1 cellular context compared by ENCODE assay signal in genomic region chr6:11067348-11067747, GRCh38.
A peak's percentile ranks its signal among the peaks of the same experiment; 100 is the strongest.
TF ChIP-seq lines count a peak whose summit lies in the region.

No MANE protein-coding gene starts in this region.

TF ChIP-seq in HepG2, 621 proteins besides CTCF, POLR2A, EP300 and RAD21 (continued from another document and continues in another):
- no peak for TF ChIP-seq ARNT (IDR thresholded peaks at IDR 0.05)
- TF ChIP-seq ZNF788 (CRISPR knock-in tag; IDR thresholded peaks at IDR 0.05; ENCODE audit: borderline replicate concordance): 0 out of 2 replicates have a peak, but pooled peaks have one; percentile 25
- no peak for TF ChIP-seq ZNF570 (CRISPR knock-in tag; IDR thresholded peaks at IDR 0.05; ENCODE audit: borderline replicate concordance)
- TF ChIP-seq ZNF737 (CRISPR knock-in tag; IDR thresholded peaks at IDR 0.05; ENCODE audit: borderline replicate concordance): no peak
- no peak for TF ChIP-seq MAFG (CRISPR knock-in tag; IDR thresholded peaks at IDR 0.05)
- TF ChIP-seq TCF7L2 (IDR thresholded peaks at IDR 0.05; ENCODE audit: low read depth, low read length): no peak
- TF ChIP-seq, protein P1, sequence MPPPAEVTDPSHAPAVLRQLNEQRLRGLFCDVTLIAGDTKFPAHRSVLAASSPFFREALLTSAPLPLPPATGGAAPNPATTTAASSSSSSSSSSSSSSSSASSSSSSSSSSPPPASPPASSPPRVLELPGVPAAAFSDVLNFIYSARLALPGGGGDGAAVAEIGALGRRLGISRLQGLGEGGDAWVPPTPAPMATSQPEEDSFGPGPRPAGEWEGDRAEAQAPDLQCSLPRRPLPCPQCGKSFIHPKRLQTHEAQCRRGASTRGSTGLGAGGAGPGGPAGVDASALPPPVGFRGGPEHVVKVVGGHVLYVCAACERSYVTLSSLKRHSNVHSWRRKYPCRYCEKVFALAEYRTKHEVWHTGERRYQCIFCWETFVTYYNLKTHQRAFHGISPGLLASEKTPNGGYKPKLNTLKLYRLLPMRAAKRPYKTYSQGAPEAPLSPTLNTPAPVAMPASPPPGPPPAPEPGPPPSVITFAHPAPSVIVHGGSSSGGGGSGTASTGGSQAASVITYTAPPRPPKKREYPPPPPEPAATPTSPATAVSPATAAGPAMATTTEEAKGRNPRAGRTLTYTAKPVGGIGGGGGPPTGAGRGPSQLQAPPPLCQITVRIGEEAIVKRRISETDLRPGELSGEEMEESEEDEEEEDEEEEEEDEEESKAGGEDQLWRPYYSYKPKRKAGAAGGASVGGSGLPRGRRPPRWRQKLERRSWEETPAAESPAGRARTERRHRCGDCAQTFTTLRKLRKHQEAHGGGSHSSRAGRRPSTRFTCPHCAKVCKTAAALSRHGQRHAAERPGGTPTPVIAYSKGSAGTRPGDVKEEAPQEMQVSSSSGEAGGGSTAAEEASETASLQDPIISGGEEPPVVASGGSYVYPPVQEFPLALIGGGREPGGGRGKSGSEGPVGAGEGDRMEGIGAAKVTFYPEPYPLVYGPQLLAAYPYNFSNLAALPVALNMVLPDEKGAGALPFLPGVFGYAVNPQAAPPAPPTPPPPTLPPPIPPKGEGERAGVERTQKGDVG (CRISPR knock-in tag; IDR thresholded peaks at IDR 0.05; ENCODE audit: borderline replicate concordance): peak; percentile 90; the same call in 1 of the 2 replicates
- TF ChIP-seq MED13 (CRISPR knock-in tag; IDR thresholded peaks at IDR 0.05): no peak
- no peak for TF ChIP-seq TEAD2 (CRISPR knock-in tag; IDR thresholded peaks at IDR 0.05)
- TF ChIP-seq ETV5 (CRISPR knock-in tag; IDR thresholded peaks at IDR 0.05; ENCODE audit: borderline replicate concordance): peak; percentile 41; the same call in 1 of the 2 replicates
- TF ChIP-seq ASH2L (IDR thresholded peaks at IDR 0.05; ENCODE audit: insufficient read length, low read depth, low read length): no peak
- no peak for TF ChIP-seq CBX2 (IDR thresholded peaks at IDR 0.05; ENCODE audit: low read depth, low read length)
- 0 out of 2 replicates have a peak, but pooled peaks have one; percentile 33 for TF ChIP-seq CBX2 (CRISPR knock-in tag; IDR thresholded peaks at IDR 0.05; ENCODE audit: low read depth)
- no peak for TF ChIP-seq SRSF4 (IDR thresholded peaks at IDR 0.05; ENCODE audit: low read depth, low read length, poor library complexity, severe bottlenecking)
- no peak for TF ChIP-seq SRF (IDR thresholded peaks at IDR 0.05; ENCODE audit: low read depth, low read length)
- TF ChIP-seq HOXA3 (CRISPR knock-in tag; IDR thresholded peaks at IDR 0.05): 0 out of 2 replicates have a peak, but pooled peaks have one; percentile 39
- TF ChIP-seq SNAPC5 (CRISPR knock-in tag; IDR thresholded peaks at IDR 0.05; ENCODE audit: borderline replicate concordance): no peak
- TF ChIP-seq CREM (IDR thresholded peaks at IDR 0.05): no peak
- TF ChIP-seq CREM (CRISPR knock-in tag; IDR thresholded peaks at IDR 0.05): no peak
- no peak for TF ChIP-seq ZMAT5 (CRISPR knock-in tag; IDR thresholded peaks at IDR 0.05; ENCODE audit: borderline replicate concordance, low read depth)
- peak; percentile 48; the same call in 1 of the 2 replicates for TF ChIP-seq HMG20A (CRISPR knock-in tag; IDR thresholded peaks at IDR 0.05; ENCODE audit: borderline replicate concordance)
- no peak for TF ChIP-seq NAIF1 (CRISPR knock-in tag; IDR thresholded peaks at IDR 0.05; ENCODE audit: borderline replicate concordance)
- no peak for TF ChIP-seq ZNF256 (CRISPR knock-in tag; conservative IDR thresholded peaks at IDR 0.05)
- TF ChIP-seq, protein P2, sequence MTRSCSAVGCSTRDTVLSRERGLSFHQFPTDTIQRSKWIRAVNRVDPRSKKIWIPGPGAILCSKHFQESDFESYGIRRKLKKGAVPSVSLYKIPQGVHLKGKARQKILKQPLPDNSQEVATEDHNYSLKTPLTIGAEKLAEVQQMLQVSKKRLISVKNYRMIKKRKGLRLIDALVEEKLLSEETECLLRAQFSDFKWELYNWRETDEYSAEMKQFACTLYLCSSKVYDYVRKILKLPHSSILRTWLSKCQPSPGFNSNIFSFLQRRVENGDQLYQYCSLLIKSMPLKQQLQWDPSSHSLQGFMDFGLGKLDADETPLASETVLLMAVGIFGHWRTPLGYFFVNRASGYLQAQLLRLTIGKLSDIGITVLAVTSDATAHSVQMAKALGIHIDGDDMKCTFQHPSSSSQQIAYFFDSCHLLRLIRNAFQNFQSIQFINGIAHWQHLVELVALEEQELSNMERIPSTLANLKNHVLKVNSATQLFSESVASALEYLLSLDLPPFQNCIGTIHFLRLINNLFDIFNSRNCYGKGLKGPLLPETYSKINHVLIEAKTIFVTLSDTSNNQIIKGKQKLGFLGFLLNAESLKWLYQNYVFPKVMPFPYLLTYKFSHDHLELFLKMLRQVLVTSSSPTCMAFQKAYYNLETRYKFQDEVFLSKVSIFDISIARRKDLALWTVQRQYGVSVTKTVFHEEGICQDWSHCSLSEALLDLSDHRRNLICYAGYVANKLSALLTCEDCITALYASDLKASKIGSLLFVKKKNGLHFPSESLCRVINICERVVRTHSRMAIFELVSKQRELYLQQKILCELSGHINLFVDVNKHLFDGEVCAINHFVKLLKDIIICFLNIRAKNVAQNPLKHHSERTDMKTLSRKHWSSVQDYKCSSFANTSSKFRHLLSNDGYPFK (CRISPR knock-in tag; IDR thresholded peaks at IDR 0.05; ENCODE audit: borderline replicate concordance): no peak
- TF ChIP-seq ZNF761 (CRISPR knock-in tag; conservative IDR thresholded peaks at IDR 0.05): no peak
- TF ChIP-seq NFIC (IDR thresholded peaks at IDR 0.05; ENCODE audit: low read length): 0 out of 2 replicates have a peak, but pooled peaks have one; percentile 31
- TF ChIP-seq PAX8 (CRISPR knock-in tag; IDR thresholded peaks at IDR 0.05; ENCODE audit: borderline replicate concordance): no peak
- peak; percentile 65 for TF ChIP-seq ZNF292 (CRISPR knock-in tag; IDR thresholded peaks at IDR 0.05; ENCODE audit: borderline replicate concordance, low read depth)
- no peak; the same call in 1 of the 2 replicates for TF ChIP-seq FOXP4 (CRISPR knock-in tag; IDR thresholded peaks at IDR 0.05)
- TF ChIP-seq CBX1 (IDR thresholded peaks at IDR 0.05; ENCODE audit: low read depth): no peak
- no peak for TF ChIP-seq ATAD3A (CRISPR knock-in tag; IDR thresholded peaks at IDR 0.05)
- TF ChIP-seq PRDM15 (CRISPR knock-in tag; IDR thresholded peaks at IDR 0.05): no peak
- no peak for TF ChIP-seq GATAD1 (CRISPR knock-in tag; IDR thresholded peaks at IDR 0.05)
- no peak for TF ChIP-seq ZSCAN31 (CRISPR knock-in tag; IDR thresholded peaks at IDR 0.05; ENCODE audit: low read depth)
- no peak for TF ChIP-seq ZNF629 (CRISPR knock-in tag; conservative IDR thresholded peaks at IDR 0.05)
- TF ChIP-seq ZNF317 (CRISPR knock-in tag; IDR thresholded peaks at IDR 0.05): no peak
- no peak for TF ChIP-seq CSRNP2 (CRISPR knock-in tag; conservative IDR thresholded peaks at IDR 0.05; ENCODE audit: low read depth)
- TF ChIP-seq ZNF367 (CRISPR knock-in tag; IDR thresholded peaks at IDR 0.05; ENCODE audit: borderline replicate concordance): no peak
- TF ChIP-seq ATRX (CRISPR knock-in tag; IDR thresholded peaks at IDR 0.05; ENCODE audit: borderline replicate concordance): no peak
- TF ChIP-seq, protein P3, sequence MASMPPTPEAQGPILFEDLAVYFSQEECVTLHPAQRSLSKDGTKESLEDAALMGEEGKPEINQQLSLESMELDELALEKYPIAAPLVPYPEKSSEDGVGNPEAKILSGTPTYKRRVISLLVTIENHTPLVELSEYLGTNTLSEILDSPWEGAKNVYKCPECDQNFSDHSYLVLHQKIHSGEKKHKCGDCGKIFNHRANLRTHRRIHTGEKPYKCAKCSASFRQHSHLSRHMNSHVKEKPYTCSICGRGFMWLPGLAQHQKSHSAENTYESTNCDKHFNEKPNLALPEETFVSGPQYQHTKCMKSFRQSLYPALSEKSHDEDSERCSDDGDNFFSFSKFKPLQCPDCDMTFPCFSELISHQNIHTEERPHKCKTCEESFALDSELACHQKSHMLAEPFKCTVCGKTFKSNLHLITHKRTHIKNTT (CRISPR knock-in tag; IDR thresholded peaks at IDR 0.05): no peak
- TF ChIP-seq ZNF567 (CRISPR knock-in tag; IDR thresholded peaks at IDR 0.05; ENCODE audit: borderline replicate concordance): no peak
- TF ChIP-seq MBD4 (IDR thresholded peaks at IDR 0.05; ENCODE audit: borderline replicate concordance, low read length): no peak
- TF ChIP-seq SIX1 (CRISPR knock-in tag; IDR thresholded peaks at IDR 0.05; ENCODE audit: borderline replicate concordance): peak; percentile 36; the same call in 1 of the 2 replicates
- no peak for TF ChIP-seq FOSL1 (CRISPR knock-in tag; IDR thresholded peaks at IDR 0.05; ENCODE audit: borderline replicate concordance)
- 0 out of 2 replicates have a peak, but pooled peaks have one; percentile 8 for TF ChIP-seq WIZ (CRISPR knock-in tag; IDR thresholded peaks at IDR 0.05)
- no peak; the same call in 1 of the 2 replicates for TF ChIP-seq TFE3 (CRISPR knock-in tag; IDR thresholded peaks at IDR 0.05)
- TF ChIP-seq GABPB1 (CRISPR knock-in tag; IDR thresholded peaks at IDR 0.05): no peak
- TF ChIP-seq TSC22D2 (CRISPR knock-in tag; IDR thresholded peaks at IDR 0.05; ENCODE audit: borderline replicate concordance): no peak
